ENCODE assay signal across 30 cellular contexts in the genomic region with DNA sequence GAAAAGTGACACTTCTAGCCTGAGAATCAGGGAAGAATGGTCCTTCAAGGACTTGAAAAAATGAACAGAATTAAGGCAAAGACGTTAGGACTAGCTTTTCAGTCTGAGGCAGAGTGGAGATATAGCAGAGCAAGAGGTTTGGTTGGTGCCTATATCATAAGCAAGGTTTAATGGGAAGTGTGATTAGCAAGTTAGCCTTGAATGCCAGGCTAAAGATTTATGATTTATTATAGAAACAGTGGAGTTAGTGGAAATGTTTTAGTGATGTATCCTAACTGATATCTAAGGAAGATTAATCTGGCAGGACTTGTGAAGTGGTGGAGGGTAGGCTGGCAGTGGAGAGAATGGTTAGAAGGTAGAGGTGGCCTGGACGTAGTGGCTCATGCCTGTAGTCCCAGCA. TPM values are rescaled to one million over a fixed set of nuclear protein-coding genes. Genes with fewer than 3 reads are reported as not detected.
"Had no signal": no experiment of that assay in that cellular context is flagged by ENCODE, and none has a peak within 500 bp of the region (broad histone marks: within the 10 kb centered on the region; RNA-seq: fewer than 3 reads in every experiment).

No MANE protein-coding gene starts in this region.

- FAIRE-seq: bronchial epithelial cell had no signal

- H3K36me3 ChIP-seq: ascending aorta had no signal

- H3K4me3 ChIP-seq: ascending aorta, body of pancreas had no signal

- H3K27ac ChIP-seq: ascending aorta, body of pancreas, KMS-11 had no signal

- H3K27me3 ChIP-seq: ascending aorta, body of pancreas had no signal

- DNase-seq: activated CD4-positive, alpha-beta memory T cell treated with anti-CD3 and anti-CD28 coated beads, Interleukin-2, amount 10 ng/mL, durations not matched to agents 7 days and 5 days; activated CD4-positive, alpha-beta T cell treated with anti-CD3 and anti-CD28 coated beads, Interleukin-2, amount 10 ng/mL, durations not matched to agents 24 days and 14 days; activated CD4-positive, CD25-positive, alpha-beta regulatory T cell treated with anti-CD3 and anti-CD28 coated beads, Interleukin-2, amount 50 U/mL, for 72 hours; activated CD8-positive, alpha-beta memory T cell treated with anti-CD3 and anti-CD28 coated beads, Interleukin-2, amount 50 U/mL, for 48 hours; activated effector memory CD4-positive, alpha-beta T cell treated with anti-CD3 and anti-CD28 coated beads, Interleukin-2, amount 50 U/mL, for 16 hours; activated naive CD4-positive, alpha-beta T cell treated with Interleukin-2 at 50 U/mL for 16 hours; activated naive CD8-positive, alpha-beta T cell treated with anti-CD3 and anti-CD28 coated beads, Interleukin-2, amount 50 U/mL, for 24 hours; activated T-cell treated with anti-CD3 and anti-CD28 coated beads, Interleukin-2, amount 50 U/mL, for 24 hours; amniotic stem cell; body of pancreas; central memory CD4-positive, alpha-beta T cell; NCI-H1092 treated with DMSO at 0.1 percent for 48 hours; NCI-H1436 treated with DMSO at 0.1 percent for 48 hours; NCI-H187; NCI-H2081; NCI-H510A treated with DMSO at 0.1 percent for 48 hours; NCI-H69; NK-92 treated with Interleukin-12 subunit alpha and Interleukin-12 subunit beta, amount 100 ng/mL, for 24 hours; OCI-M1; RPMI8226; SW 1271 had no signal

- ATAC-seq: activated naive CD4-positive, alpha-beta T cell treated with anti-CD3 and anti-CD28 coated beads, Interleukin-2, amount 50 U/mL, for 72 hours; activated naive CD8-positive, alpha-beta T cell treated with anti-CD3 and anti-CD28 coated beads, Interleukin-2, amount 50 U/mL, for 24 hours; body of pancreas; Panc1; Right ventricle myocardium inferior had no signal

- H3K9me3 ChIP-seq: ascending aorta, body of pancreas had no signal

- H3K9me3 Mint-ChIP-seq: activated CD4-positive, alpha-beta memory T cell treated with anti-CD3 and anti-CD28 coated beads, Interleukin-2, amount 10 ng/mL, durations not matched to agents 7 days and 5 days; activated CD4-positive, alpha-beta T cell treated with anti-CD3 and anti-CD28 coated beads, Interleukin-2, amount 10 ng/mL, durations not matched to agents 24 days and 14 days; activated naive CD4-positive, alpha-beta T cell treated with anti-CD3 and anti-CD28 coated beads, Interleukin-2, amount 50 U/mL, for 72 hours; activated naive CD8-positive, alpha-beta T cell treated with anti-CD3 and anti-CD28 coated beads, Interleukin-2, amount 50 U/mL, for 24 hours; activated T-cell treated with anti-CD3 and anti-CD28 coated beads, Interleukin-2, amount 50 U/mL, for 24 hours; activated T-helper 1 cell treated with anti-CD3 and anti-CD28 coated beads, Interleukin-12 subunit alpha, Interleukin-12 subunit beta, Interleukin-2, Interleukin-4 antibody, amounts not matched to agents 30 ng/mL and 10 ng/mL and 1 ng/mL, durations not matched to agents 14 hours and 24 hours and 36 hours had no signal

- H3K9ac ChIP-seq: KMS-11 had no signal

- H3K4me3 Mint-ChIP-seq: activated CD4-positive, alpha-beta memory T cell treated with anti-CD3 and anti-CD28 coated beads, Interleukin-2, amount 10 ng/mL, durations not matched to agents 7 days and 5 days; activated CD4-positive, alpha-beta T cell treated with anti-CD3 and anti-CD28 coated beads, Interleukin-2, amount 10 ng/mL, durations not matched to agents 24 days and 14 days; activated naive CD8-positive, alpha-beta T cell treated with anti-CD3 and anti-CD28 coated beads, Interleukin-2, amount 50 U/mL, for 24 hours; activated T-cell treated with anti-CD3 and anti-CD28 coated beads, Interleukin-2, amount 50 U/mL, for 24 hours; activated T-helper 1 cell treated with anti-CD3 and anti-CD28 coated beads, Interleukin-12 subunit alpha, Interleukin-12 subunit beta, Interleukin-2, Interleukin-4 antibody, amounts not matched to agents 30 ng/mL and 10 ng/mL and 1 ng/mL, durations not matched to agents 14 hours and 24 hours and 36 hours had no signal

- H3K4me1 ChIP-seq: ascending aorta, body of pancreas had no signal

- H3K27ac Mint-ChIP-seq: activated CD4-positive, alpha-beta memory T cell treated with anti-CD3 and anti-CD28 coated beads, Interleukin-2, amount 10 ng/mL, durations not matched to agents 7 days and 5 days; activated CD4-positive, alpha-beta T cell treated with anti-CD3 and anti-CD28 coated beads, Interleukin-2, amount 10 ng/mL, durations not matched to agents 24 days and 14 days; activated naive CD8-positive, alpha-beta T cell treated with anti-CD3 and anti-CD28 coated beads, Interleukin-2, amount 50 U/mL, for 24 hours; activated T-cell treated with anti-CD3 and anti-CD28 coated beads, Interleukin-2, amount 50 U/mL, for 24 hours; activated T-helper 1 cell treated with anti-CD3 and anti-CD28 coated beads, Interleukin-12 subunit alpha, Interleukin-12 subunit beta, Interleukin-2, Interleukin-4 antibody, amounts not matched to agents 30 ng/mL and 10 ng/mL and 1 ng/mL, durations not matched to agents 14 hours and 24 hours and 36 hours had no signal

- H3K4me2 ChIP-seq: KMS-11 had no signal

- H3K4me1 Mint-ChIP-seq: activated naive CD8-positive, alpha-beta T cell treated with anti-CD3 and anti-CD28 coated beads, Interleukin-2, amount 50 U/mL, for 24 hours had no signal

- H3K27me3 Mint-ChIP-seq: activated CD4-positive, alpha-beta memory T cell treated with anti-CD3 and anti-CD28 coated beads, Interleukin-2, amount 10 ng/mL, durations not matched to agents 7 days and 5 days; activated CD4-positive, alpha-beta T cell treated with anti-CD3 and anti-CD28 coated beads, Interleukin-2, amount 10 ng/mL, durations not matched to agents 24 days and 14 days; activated naive CD8-positive, alpha-beta T cell treated with anti-CD3 and anti-CD28 coated beads, Interleukin-2, amount 50 U/mL, for 24 hours; activated T-cell treated with anti-CD3 and anti-CD28 coated beads, Interleukin-2, amount 50 U/mL, for 24 hours had no signal

RNA-seq across cellular contexts. Expression of a gene that starts 7.0 kb away (rescaled TPM):
- total RNA-seq: activated CD4-positive, alpha-beta memory T cell treated with anti-CD3 and anti-CD28 coated beads, Interleukin-2, amount 10 ng/mL, durations not matched to agents 7 days and 5 days; activated CD4-positive, alpha-beta T cell treated with anti-CD3 and anti-CD28 coated beads, Interleukin-2, amount 10 ng/mL, durations not matched to agents 24 days and 14 days; activated CD8-positive, alpha-beta memory T cell treated with anti-CD3 and anti-CD28 coated beads for 36 hours; activated naive CD4-positive, alpha-beta T cell treated with anti-CD3 and anti-CD28 coated beads, Interleukin-2, amount 50 U/mL, for 72 hours; activated T-helper 1 cell treated with anti-CD3 and anti-CD28 coated beads, Interleukin-12 subunit alpha, Interleukin-12 subunit beta, Interleukin-2, Interleukin-4 antibody, amounts not matched to agents 30 ng/mL and 10 ng/mL and 1 ng/mL, durations not matched to agents 14 hours and 24 hours and 36 hours; ascending aorta; T-helper 1 cell treated with Interleukin-12 subunit alpha and Interleukin-12 subunit beta and Interleukin-4 antibody, amounts not matched to agents 30 ng/mL and 1 ng/mL, for 36 hours had no signal
